In the genomic region with DNA sequence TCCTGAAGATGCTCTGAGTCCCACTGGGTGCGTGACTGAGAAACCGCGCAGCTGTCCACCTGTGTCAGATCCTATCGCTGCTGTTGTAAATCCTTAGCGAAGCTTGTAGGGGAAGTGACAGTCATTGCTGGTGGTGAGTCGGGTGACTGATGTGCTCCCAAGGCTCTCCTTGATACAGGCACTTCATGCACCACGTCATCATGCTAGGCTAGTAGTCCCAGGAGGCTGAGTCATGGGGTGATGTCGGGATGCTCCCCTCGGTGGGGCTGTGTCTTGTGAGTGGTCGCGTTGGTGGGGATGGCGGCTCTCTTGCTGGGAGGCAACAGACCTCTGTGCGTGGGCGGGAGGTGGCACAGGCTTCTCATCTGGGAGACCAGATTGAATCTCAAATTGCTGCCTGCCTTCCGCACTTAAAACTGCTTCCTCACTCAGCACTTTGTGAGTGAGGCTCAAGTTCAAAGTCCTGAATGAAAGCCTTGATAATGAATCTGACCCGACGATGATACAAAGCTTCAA, we compare ENCODE assay signal across 1 cellular context.
TF ChIP-seq lines count a peak whose summit lies in the region.

No MANE protein-coding gene starts in this region.

TF ChIP-seq in HEK293, 187 proteins besides CTCF, POLR2A, EP300 and RAD21 (continued from another document and continues in another):
- TF ChIP-seq ZNF266 (tag by site-specific recombination; IDR thresholded peaks at IDR 0.05; ENCODE audit: low read depth) (no peak), ZNF660 (tag by site-specific recombination; IDR thresholded peaks at IDR 0.05) (no peak; the same call in 1 of the 2 replicates), MZF1 (tag by site-specific recombination; IDR thresholded peaks at IDR 0.05; ENCODE audit: borderline replicate concordance) (no peak), SCRT1 (tag by site-specific recombination; IDR thresholded peaks at IDR 0.05; ENCODE audit: borderline replicate concordance) (no peak), ZNF10 (tag by site-specific recombination; IDR thresholded peaks at IDR 0.05) (no peak), ZNF555 (tag by site-specific recombination; conservative IDR thresholded peaks at IDR 0.05) (no peak), ZNF561 (tag by site-specific recombination; IDR thresholded peaks at IDR 0.05; ENCODE audit: borderline replicate concordance) (no peak), ZSCAN23 (tag by site-specific recombination; IDR thresholded peaks at IDR 0.05) (peak; percentile 72; the same call in 1 of the 2 replicates), GFI1B (tag by site-specific recombination; IDR thresholded peaks at IDR 0.05) (no peak; the same call in 1 of the 2 replicates), ZNF335 (tag by site-specific recombination; conservative IDR thresholded peaks at IDR 0.05) (peak; percentile 42; the same call in 1 of the 2 replicates), EGR2 (tag by site-specific recombination; IDR thresholded peaks at IDR 0.05; ENCODE audit: low read depth) (peak; percentile 87), ZNF777 (tag by site-specific recombination; IDR thresholded peaks at IDR 0.05; ENCODE audit: borderline replicate concordance) (no peak), SETDB1 (IDR thresholded peaks at IDR 0.05; ENCODE audit: insufficient read length, low read length) (no peak), SP2 (tag by site-specific recombination; IDR thresholded peaks at IDR 0.05) (peak; percentile 65), ZNF174 (tag by site-specific recombination; IDR thresholded peaks at IDR 0.05) (no peak), ZNF768 (tag by site-specific recombination; IDR thresholded peaks at IDR 0.05) (no peak), YY2 (tag by site-specific recombination; IDR thresholded peaks at IDR 0.05) (peak; percentile 68), YY1 (tag by site-specific recombination; IDR thresholded peaks at IDR 0.05) (no peak), ZIC2 (tag by site-specific recombination; IDR thresholded peaks at IDR 0.05) (peak; percentile 85), ZNF132 (tag by site-specific recombination; IDR thresholded peaks at IDR 0.05; ENCODE audit: borderline replicate concordance) (no peak), ZNF202 (tag by site-specific recombination; IDR thresholded peaks at IDR 0.05; ENCODE audit: borderline replicate concordance) (no peak), OVOL3 (tag by site-specific recombination; IDR thresholded peaks at IDR 0.05) (no peak), ZNF558 (tag by site-specific recombination; IDR thresholded peaks at IDR 0.05) (no peak), OSR2 (tag by site-specific recombination; IDR thresholded peaks at IDR 0.05) (peak; percentile 47), ZNF248 (tag by site-specific recombination; IDR thresholded peaks at IDR 0.05) (no peak), ZNF473 (tag by site-specific recombination; IDR thresholded peaks at IDR 0.05) (no peak), ZNF239 (tag by site-specific recombination; IDR thresholded peaks at IDR 0.05) (no peak), ZNF292 (tag by site-specific recombination; IDR thresholded peaks at IDR 0.05; ENCODE audit: borderline replicate concordance, low read depth) (no peak), ZNF529 (tag by site-specific recombination; IDR thresholded peaks at IDR 0.05; ENCODE audit: insufficient replicate concordance) (no peak), ZNF394 (tag by site-specific recombination; IDR thresholded peaks at IDR 0.05; ENCODE audit: borderline replicate concordance) (peak; percentile 68; the same call in 1 of the 2 replicates), ZNF133 (tag by site-specific recombination; IDR thresholded peaks at IDR 0.05) (no peak), ZFHX2 (tag by site-specific recombination; conservative IDR thresholded peaks at IDR 0.05) (peak; percentile 93), ZNF138 (tag by site-specific recombination; IDR thresholded peaks at IDR 0.05; ENCODE audit: borderline replicate concordance) (no peak), ZNF76 (tag by site-specific recombination; IDR thresholded peaks at IDR 0.05; ENCODE audit: borderline replicate concordance, low read depth) (peak; percentile 69; the same call in 1 of the 2 replicates), ZNF366 (tag by site-specific recombination; conservative IDR thresholded peaks at IDR 0.05) (peak; percentile 48), SCRT2 (tag by site-specific recombination; IDR thresholded peaks at IDR 0.05) (peak; percentile 33), ZNF629 (tag by site-specific recombination; IDR thresholded peaks at IDR 0.05) (peak; percentile 96), ZEB2 (tag by site-specific recombination; IDR thresholded peaks at IDR 0.05) (peak; percentile 90), ZNF610 (tag by site-specific recombination; IDR thresholded peaks at IDR 0.05; ENCODE audit: borderline replicate concordance) (no peak), ZBTB20 (tag by site-specific recombination; IDR thresholded peaks at IDR 0.05) (0 out of 2 replicates have a peak, but pooled peaks have one; percentile 20), ZNF510 (tag by site-specific recombination; IDR thresholded peaks at IDR 0.05; ENCODE audit: insufficient replicate concordance) (no peak), ZNF155 (tag by site-specific recombination; IDR thresholded peaks at IDR 0.05) (no peak), ZNF600 (tag by site-specific recombination; IDR thresholded peaks at IDR 0.05) (peak; percentile 62), GLI4 (tag by site-specific recombination; IDR thresholded peaks at IDR 0.05) (no peak), BCL11A (tag by site-specific recombination; IDR thresholded peaks at IDR 0.05; ENCODE audit: low read depth) (no peak), ZNF623 (tag by site-specific recombination; IDR thresholded peaks at IDR 0.05) (no peak), ZNF223 (tag by site-specific recombination; IDR thresholded peaks at IDR 0.05) (peak; percentile 93), ZNF670 (tag by site-specific recombination; IDR thresholded peaks at IDR 0.05; ENCODE audit: low read depth) (no peak), KLF9 (tag by site-specific recombination; IDR thresholded peaks at IDR 0.05; ENCODE audit: low read depth) (no peak), ZBTB17 (tag by site-specific recombination; IDR thresholded peaks at IDR 0.05) (peak; percentile 90)
- TF ChIP-seq, protein P1, sequence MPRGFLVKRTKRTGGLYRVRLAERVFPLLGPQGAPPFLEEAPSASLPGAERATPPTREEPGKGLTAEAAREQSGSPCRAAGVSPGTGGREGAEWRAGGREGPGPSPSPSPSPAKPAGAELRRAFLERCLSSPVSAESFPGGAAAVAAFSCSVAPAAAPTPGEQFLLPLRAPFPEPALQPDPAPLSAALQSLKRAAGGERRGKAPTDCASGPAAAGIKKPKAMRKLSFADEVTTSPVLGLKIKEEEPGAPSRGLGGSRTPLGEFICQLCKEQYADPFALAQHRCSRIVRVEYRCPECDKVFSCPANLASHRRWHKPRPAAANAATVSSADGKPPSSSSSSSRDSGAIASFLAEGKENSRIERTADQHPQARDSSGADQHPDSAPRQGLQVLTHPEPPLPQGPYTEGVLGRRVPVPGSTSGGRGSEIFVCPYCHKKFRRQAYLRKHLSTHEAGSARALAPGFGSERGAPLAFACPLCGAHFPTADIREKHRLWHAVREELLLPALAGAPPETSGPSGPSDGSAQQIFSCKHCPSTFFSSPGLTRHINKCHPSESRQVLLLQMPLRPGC (tag by site-specific recombination; IDR thresholded peaks at IDR 0.05): peak; percentile 65
- TF ChIP-seq, protein P2, sequence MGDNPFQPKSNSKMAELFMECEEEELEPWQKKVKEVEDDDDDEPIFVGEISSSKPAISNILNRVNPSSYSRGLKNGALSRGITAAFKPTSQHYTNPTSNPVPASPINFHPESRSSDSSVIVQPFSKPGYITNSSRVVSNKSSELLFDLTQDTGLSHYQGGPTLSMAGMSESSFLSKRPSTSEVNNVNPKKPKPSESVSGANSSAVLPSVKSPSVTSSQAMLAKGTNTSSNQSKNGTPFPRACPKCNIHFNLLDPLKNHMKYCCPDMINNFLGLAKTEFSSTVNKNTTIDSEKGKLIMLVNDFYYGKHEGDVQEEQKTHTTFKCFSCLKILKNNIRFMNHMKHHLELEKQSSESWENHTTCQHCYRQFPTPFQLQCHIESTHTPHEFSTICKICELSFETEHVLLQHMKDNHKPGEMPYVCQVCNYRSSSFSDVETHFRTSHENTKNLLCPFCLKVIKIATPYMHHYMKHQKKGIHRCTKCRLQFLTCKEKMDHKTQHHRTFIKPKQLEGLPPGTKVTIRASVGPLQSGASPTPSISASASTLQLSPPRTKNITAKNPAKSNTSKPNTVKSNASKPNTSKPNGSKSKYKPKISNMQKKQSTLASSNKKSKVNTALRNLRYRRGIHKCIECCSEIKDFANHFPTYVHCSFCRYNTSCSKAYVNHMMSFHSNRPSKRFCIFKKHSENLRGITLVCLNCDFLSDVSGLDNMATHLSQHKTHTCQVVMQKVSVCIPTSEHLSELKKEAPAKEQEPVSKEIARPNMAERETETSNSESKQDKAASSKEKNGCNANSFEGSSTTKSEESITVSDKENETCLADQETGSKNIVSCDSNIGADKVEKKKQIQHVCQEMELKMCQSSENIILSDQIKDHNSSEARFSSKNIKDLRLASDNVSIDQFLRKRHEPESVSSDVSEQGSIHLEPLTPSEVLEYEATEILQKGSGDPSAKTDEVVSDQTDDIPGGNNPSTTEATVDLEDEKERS (tag by site-specific recombination; IDR thresholded peaks at IDR 0.05): no peak
- TF ChIP-seq, protein P3, sequence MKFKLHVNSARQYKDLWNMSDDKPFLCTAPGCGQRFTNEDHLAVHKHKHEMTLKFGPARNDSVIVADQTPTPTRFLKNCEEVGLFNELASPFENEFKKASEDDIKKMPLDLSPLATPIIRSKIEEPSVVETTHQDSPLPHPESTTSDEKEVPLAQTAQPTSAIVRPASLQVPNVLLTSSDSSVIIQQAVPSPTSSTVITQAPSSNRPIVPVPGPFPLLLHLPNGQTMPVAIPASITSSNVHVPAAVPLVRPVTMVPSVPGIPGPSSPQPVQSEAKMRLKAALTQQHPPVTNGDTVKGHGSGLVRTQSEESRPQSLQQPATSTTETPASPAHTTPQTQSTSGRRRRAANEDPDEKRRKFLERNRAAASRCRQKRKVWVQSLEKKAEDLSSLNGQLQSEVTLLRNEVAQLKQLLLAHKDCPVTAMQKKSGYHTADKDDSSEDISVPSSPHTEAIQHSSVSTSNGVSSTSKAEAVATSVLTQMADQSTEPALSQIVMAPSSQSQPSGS (tag by site-specific recombination; IDR thresholded peaks at IDR 0.05; ENCODE audit: low read depth): peak; percentile 73; the same call in 1 of the 2 replicates
- TF ChIP-seq, protein P4, sequence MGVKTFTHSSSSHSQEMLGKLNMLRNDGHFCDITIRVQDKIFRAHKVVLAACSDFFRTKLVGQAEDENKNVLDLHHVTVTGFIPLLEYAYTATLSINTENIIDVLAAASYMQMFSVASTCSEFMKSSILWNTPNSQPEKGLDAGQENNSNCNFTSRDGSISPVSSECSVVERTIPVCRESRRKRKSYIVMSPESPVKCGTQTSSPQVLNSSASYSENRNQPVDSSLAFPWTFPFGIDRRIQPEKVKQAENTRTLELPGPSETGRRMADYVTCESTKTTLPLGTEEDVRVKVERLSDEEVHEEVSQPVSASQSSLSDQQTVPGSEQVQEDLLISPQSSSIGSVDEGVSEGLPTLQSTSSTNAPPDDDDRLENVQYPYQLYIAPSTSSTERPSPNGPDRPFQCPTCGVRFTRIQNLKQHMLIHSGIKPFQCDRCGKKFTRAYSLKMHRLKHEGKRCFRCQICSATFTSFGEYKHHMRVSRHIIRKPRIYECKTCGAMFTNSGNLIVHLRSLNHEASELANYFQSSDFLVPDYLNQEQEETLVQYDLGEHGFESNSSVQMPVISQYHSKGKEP (tag by site-specific recombination; IDR thresholded peaks at IDR 0.05): peak; percentile 29; the same call in 1 of the 2 replicates
- TF ChIP-seq, protein P5, sequence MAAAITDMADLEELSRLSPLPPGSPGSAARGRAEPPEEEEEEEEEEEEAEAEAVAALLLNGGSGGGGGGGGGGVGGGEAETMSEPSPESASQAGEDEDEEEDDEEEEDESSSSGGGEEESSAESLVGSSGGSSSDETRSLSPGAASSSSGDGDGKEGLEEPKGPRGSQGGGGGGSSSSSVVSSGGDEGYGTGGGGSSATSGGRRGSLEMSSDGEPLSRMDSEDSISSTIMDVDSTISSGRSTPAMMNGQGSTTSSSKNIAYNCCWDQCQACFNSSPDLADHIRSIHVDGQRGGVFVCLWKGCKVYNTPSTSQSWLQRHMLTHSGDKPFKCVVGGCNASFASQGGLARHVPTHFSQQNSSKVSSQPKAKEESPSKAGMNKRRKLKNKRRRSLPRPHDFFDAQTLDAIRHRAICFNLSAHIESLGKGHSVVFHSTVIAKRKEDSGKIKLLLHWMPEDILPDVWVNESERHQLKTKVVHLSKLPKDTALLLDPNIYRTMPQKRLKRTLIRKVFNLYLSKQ (tag by site-specific recombination; IDR thresholded peaks at IDR 0.05; ENCODE audit: borderline replicate concordance): no peak
- TF ChIP-seq, protein P6, sequence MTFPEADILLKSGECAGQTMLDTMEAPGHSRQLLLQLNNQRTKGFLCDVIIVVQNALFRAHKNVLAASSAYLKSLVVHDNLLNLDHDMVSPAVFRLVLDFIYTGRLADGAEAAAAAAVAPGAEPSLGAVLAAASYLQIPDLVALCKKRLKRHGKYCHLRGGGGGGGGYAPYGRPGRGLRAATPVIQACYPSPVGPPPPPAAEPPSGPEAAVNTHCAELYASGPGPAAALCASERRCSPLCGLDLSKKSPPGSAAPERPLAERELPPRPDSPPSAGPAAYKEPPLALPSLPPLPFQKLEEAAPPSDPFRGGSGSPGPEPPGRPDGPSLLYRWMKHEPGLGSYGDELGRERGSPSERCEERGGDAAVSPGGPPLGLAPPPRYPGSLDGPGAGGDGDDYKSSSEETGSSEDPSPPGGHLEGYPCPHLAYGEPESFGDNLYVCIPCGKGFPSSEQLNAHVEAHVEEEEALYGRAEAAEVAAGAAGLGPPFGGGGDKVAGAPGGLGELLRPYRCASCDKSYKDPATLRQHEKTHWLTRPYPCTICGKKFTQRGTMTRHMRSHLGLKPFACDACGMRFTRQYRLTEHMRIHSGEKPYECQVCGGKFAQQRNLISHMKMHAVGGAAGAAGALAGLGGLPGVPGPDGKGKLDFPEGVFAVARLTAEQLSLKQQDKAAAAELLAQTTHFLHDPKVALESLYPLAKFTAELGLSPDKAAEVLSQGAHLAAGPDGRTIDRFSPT (tag by site-specific recombination; IDR thresholded peaks at IDR 0.05): peak; percentile 54; the same call in 1 of the 2 replicates
- TF ChIP-seq, protein P7, sequence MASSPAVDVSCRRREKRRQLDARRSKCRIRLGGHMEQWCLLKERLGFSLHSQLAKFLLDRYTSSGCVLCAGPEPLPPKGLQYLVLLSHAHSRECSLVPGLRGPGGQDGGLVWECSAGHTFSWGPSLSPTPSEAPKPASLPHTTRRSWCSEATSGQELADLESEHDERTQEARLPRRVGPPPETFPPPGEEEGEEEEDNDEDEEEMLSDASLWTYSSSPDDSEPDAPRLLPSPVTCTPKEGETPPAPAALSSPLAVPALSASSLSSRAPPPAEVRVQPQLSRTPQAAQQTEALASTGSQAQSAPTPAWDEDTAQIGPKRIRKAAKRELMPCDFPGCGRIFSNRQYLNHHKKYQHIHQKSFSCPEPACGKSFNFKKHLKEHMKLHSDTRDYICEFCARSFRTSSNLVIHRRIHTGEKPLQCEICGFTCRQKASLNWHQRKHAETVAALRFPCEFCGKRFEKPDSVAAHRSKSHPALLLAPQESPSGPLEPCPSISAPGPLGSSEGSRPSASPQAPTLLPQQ (tag by site-specific recombination; IDR thresholded peaks at IDR 0.05): peak; percentile 65; the same call in 1 of the 2 replicates
